In the genomic region with DNA sequence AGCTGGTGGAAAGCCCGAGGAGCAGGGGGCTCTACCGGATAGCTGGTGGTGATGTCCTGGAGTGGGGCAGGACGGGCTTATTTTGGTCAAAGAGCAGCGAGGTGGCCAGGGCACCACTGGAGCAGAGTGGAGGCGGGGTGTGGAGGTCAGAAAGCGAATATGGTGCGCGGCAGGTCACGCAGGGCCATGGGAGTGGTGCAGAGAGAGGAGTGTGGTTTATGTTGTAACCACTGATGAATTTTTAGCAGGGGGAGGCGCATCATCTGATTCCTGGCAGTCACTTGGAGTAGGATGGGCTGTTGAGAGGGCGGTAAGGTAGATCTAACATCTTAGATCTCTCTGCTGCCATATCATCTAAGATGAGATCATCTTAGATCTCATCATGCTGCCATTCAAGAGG, we compare ENCODE assay signal across 12 cellular contexts.
DNase-seq lines count a peak whose midpoint lies in the region; ATAC-seq and TF ChIP-seq lines count a peak whose summit lies in the region.
"Had no signal": no experiment of that assay in that cellular context is flagged by ENCODE, and none has a peak within 500 bp of the region (broad histone marks: within the 10 kb centered on the region; RNA-seq: fewer than 3 reads in every experiment).

No MANE protein-coding gene starts in this region.

- no peak for TF ChIP-seq CTCF in fibroblast of mammary gland (conservative IDR thresholded peaks at IDR 0.05; ENCODE audit: control insufficient read depth, insufficient read depth, low read depth, low read length)

- peak; percentile 19 for ATAC-seq in stimulated activated naive CD8-positive, alpha-beta T cell treated with anti-CD3 and anti-CD28 coated beads, Interleukin-15, Interleukin-2, amounts not matched to agents 100 U/mL and 50 U/mL, for 24 hours
- ATAC-seq in HG02610 (IDR thresholded peaks at IDR 0.05; ENCODE audit: unreplicated experiment) (no peak), GM21717 (IDR thresholded peaks at IDR 0.05; ENCODE audit: unreplicated experiment) (no peak)
- ATAC-seq: sciatic nerve had no signal

- DNase-seq in SIG-M5 treated with dmso at 0.1 percent for 504 hours (lab: John Stamatoyannopoulos, UW; ENCODE audit: unreplicated experiment), result peak; percentile 88
- DNase-seq in SIG-M5 (lab: John Stamatoyannopoulos, UW), result no peak
- peak; percentile 74 for DNase-seq in activated CD8-positive, alpha-beta memory T cell treated with anti-CD3 and anti-CD28 coated beads, Interleukin-2, amount 50 U/mL, for 48 hours
- peak; percentile 24 for DNase-seq in fibroblast of mammary gland (ENCODE audit: low read depth)
- peak; percentile 58 for DNase-seq in stimulated activated naive CD8-positive, alpha-beta T cell treated with anti-CD3 and anti-CD28 coated beads, Interleukin-15, Interleukin-2, amounts not matched to agents 100 U/mL and 50 U/mL, for 24 hours
- DNase-seq in kidney glomerular epithelial cell (lab: John Stamatoyannopoulos, UW), result no peak
- DNase-seq: cortex of kidney, SHP77, uterus had no signal

- H3K4me3 ChIP-seq in fibroblast of mammary gland (ENCODE audit: control insufficient read depth, low read depth, low read length), result no peak overlapping the region
- H3K4me3 ChIP-seq: uterus had no signal

Comparison
In these comparisons a context has a peak if more than half of its experiments do, and no peak if none do; other contexts are left out.
1. DNase-seq: peak in SIG-M5 treated with dmso at 0.1 percent for 504 hours (single experiment), activated CD8-positive, alpha-beta memory T cell treated with anti-CD3 and anti-CD28 coated beads, Interleukin-2, amount 50 U/mL, for 48 hours (single experiment), fibroblast of mammary gland (single experiment) and stimulated activated naive CD8-positive, alpha-beta T cell treated with anti-CD3 and anti-CD28 coated beads, Interleukin-15, Interleukin-2, amounts not matched to agents 100 U/mL and 50 U/mL, for 24 hours (single experiment); none in SIG-M5 (single experiment) and kidney glomerular epithelial cell (single experiment).